Comparison of ENCODE assay signal across 13 cellular contexts in genomic region chr12:107356266-107356936, GRCh38.
A peak's percentile ranks its signal among the peaks of the same experiment; 100 is the strongest.
DNase-seq lines count a peak whose midpoint lies in the region; ATAC-seq and TF ChIP-seq lines count a peak whose summit lies in the region.
"Had no signal": no experiment of that assay in that cellular context is flagged by ENCODE, and none has a peak within 500 bp of the region (broad histone marks: within the 10 kb centered on the region; RNA-seq: fewer than 3 reads in every experiment).

No MANE protein-coding gene starts in this region.

- H3K27me3 Mint-ChIP-seq in activated CD8-positive, alpha-beta memory T cell treated with anti-CD3 and anti-CD28 coated beads, Interleukin-2, amount 10 ng/mL, durations not matched to agents 7 days and 5 days = peaks cover 2% of the 10 kb centered on the region
- H3K27me3 Mint-ChIP-seq: activated naive CD4-positive, alpha-beta T cell treated with anti-CD3 and anti-CD28 coated beads, Interleukin-2, amount 10 ng/mL, durations not matched to agents 7 days and 5 days had no signal

- no peaks in the 10 kb centered on the region for H3K9me3 Mint-ChIP-seq in activated CD8-positive, alpha-beta memory T cell treated with anti-CD3 and anti-CD28 coated beads, Interleukin-2, amount 10 ng/mL, durations not matched to agents 7 days and 5 days (ENCODE audit: low read depth)
- H3K9me3 Mint-ChIP-seq: activated naive CD4-positive, alpha-beta T cell treated with anti-CD3 and anti-CD28 coated beads, Interleukin-2, amount 10 ng/mL, durations not matched to agents 7 days and 5 days had no signal

- H3K36me3 Mint-ChIP-seq in activated CD8-positive, alpha-beta memory T cell treated with anti-CD3 and anti-CD28 coated beads, Interleukin-2, amount 10 ng/mL, durations not matched to agents 7 days and 5 days = peaks cover 2% of the 10 kb centered on the region

- DNase-seq in activated CD8-positive, alpha-beta memory T cell treated with anti-CD3 and anti-CD28 coated beads, Interleukin-2, amount 10 ng/mL, durations not matched to agents 7 days and 5 days = peak; percentile 45
- DNase-seq in activated CD8-positive, alpha-beta memory T cell treated with anti-CD3 and anti-CD28 coated beads, Interleukin-2, amount 50 U/mL, for 4 hours = no peak
- peak; percentile 88 for DNase-seq in NCI-H226
- peak; percentile 62 to 77 for DNase-seq in cardiac fibroblast (ENCODE audit: low read depth in 2 of 2)
- no peak for DNase-seq in stimulated activated naive CD8-positive, alpha-beta T cell treated with anti-CD3 and anti-CD28 coated beads, Interleukin-15, Interleukin-2, amounts not matched to agents 100 U/mL and 50 U/mL, for 24 hours
- DNase-seq in anterior cingulate cortex (lab: John Stamatoyannopoulos, UW) = no peak
- no peak for DNase-seq in NCI-H2107 treated with DMSO at 0.1 percent for 48 hours (lab: John Stamatoyannopoulos, UW; ENCODE audit: unreplicated experiment)
- DNase-seq: activated CD4-positive, alpha-beta T cell treated with anti-CD3 and anti-CD28 coated beads for 1 hour; activated naive CD4-positive, alpha-beta T cell treated with anti-CD3 and anti-CD28 coated beads, Interleukin-2, amount 10 ng/mL, durations not matched to agents 7 days and 5 days; NCI-H2227 treated with DMSO at 0.1 percent for 48 hours had no signal

- TF ChIP-seq CTCF in cardiac fibroblast (IDR thresholded peaks at IDR 0.05; ENCODE audit: low read depth, low read length) = no peak

- H3K4me3 Mint-ChIP-seq in activated CD8-positive, alpha-beta memory T cell treated with anti-CD3 and anti-CD28 coated beads, Interleukin-2, amount 10 ng/mL, durations not matched to agents 7 days and 5 days = no peak overlapping the region
- H3K4me3 Mint-ChIP-seq: activated naive CD4-positive, alpha-beta T cell treated with anti-CD3 and anti-CD28 coated beads, Interleukin-2, amount 10 ng/mL, durations not matched to agents 7 days and 5 days; B cell had no signal

- H3K4me3 ChIP-seq in cardiac fibroblast (replicated peaks in 1 of 2; ENCODE audit: low read depth in 2 of 2, low read length in 2 of 2) = no peak overlapping the region
- H3K4me3 ChIP-seq: K562 had no signal

- CTCF ChIA-PET in activated CD8-positive, alpha-beta memory T cell treated with anti-CD3 and anti-CD28 coated beads, Interleukin-2, amount 10 ng/mL, durations not matched to agents 7 days and 5 days (lab: Charles Lee) = interaction anchor here (1.1 to 1.9 kb wide), 8 partner anchors 11 to 254 kb away, joined by 3 to 15 read pairs (median 4); no protein-coding TSS in a partner anchor

- H3K27ac Mint-ChIP-seq in activated CD8-positive, alpha-beta memory T cell treated with anti-CD3 and anti-CD28 coated beads, Interleukin-2, amount 10 ng/mL, durations not matched to agents 7 days and 5 days = no peak overlapping the region
- H3K27ac Mint-ChIP-seq: activated naive CD4-positive, alpha-beta T cell treated with anti-CD3 and anti-CD28 coated beads, Interleukin-2, amount 10 ng/mL, durations not matched to agents 7 days and 5 days; B cell had no signal

- peak; percentile 89 for ATAC-seq in activated CD8-positive, alpha-beta memory T cell treated with anti-CD3 and anti-CD28 coated beads, Interleukin-2, amount 10 ng/mL, durations not matched to agents 7 days and 5 days
- peak; percentile 51 for ATAC-seq in stimulated activated naive CD8-positive, alpha-beta T cell treated with anti-CD3 and anti-CD28 coated beads, Interleukin-15, Interleukin-2, amounts not matched to agents 100 U/mL and 50 U/mL, for 24 hours
- no peak for ATAC-seq in GM21526 (IDR thresholded peaks at IDR 0.05; ENCODE audit: low FRiP score, unreplicated experiment)
- ATAC-seq: K562 had no signal

- H3K4me1 Mint-ChIP-seq in activated CD8-positive, alpha-beta memory T cell treated with anti-CD3 and anti-CD28 coated beads, Interleukin-2, amount 10 ng/mL, durations not matched to agents 7 days and 5 days = peaks cover 56% of the 10 kb centered on the region
- H3K4me1 Mint-ChIP-seq: B cell had no signal

Comparison
In these comparisons a context has a peak if more than half of its experiments do, and no peak if none do; other contexts are left out.
1. DNase-seq: peak in activated CD8-positive, alpha-beta memory T cell treated with anti-CD3 and anti-CD28 coated beads, Interleukin-2, amount 10 ng/mL, durations not matched to agents 7 days and 5 days (single experiment), NCI-H226 (single experiment) and cardiac fibroblast (2 of 2); none in activated CD8-positive, alpha-beta memory T cell treated with anti-CD3 and anti-CD28 coated beads, Interleukin-2, amount 50 U/mL, for 4 hours (single experiment), stimulated activated naive CD8-positive, alpha-beta T cell treated with anti-CD3 and anti-CD28 coated beads, Interleukin-15, Interleukin-2, amounts not matched to agents 100 U/mL and 50 U/mL, for 24 hours (single experiment), anterior cingulate cortex (0 of 58) and NCI-H2107 treated with DMSO at 0.1 percent for 48 hours (single experiment).